In the genomic region with DNA sequence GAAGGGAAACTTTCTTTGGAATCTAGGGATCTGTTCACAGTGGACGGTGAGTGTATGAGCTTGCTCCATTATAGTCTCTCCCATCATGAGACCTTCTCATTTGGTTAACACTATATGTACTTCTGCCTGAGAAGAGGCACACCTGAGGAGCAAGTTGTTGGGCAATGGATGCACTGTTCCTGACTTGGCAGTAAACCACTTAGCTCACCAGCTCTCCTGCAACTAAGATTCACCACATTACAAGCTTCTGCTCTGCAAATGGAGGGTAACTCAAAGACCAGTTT, we compare ENCODE assay signal across 1 cellular context.
A peak's percentile ranks its signal among the peaks of the same experiment; 100 is the strongest.
TF ChIP-seq lines count a peak whose summit lies in the region.

No MANE protein-coding gene starts in this region.

TF ChIP-seq in HepG2, 621 proteins besides CTCF, POLR2A, EP300 and RAD21 (continued from another document):
- TF ChIP-seq ZFP90 (CRISPR knock-in tag; IDR thresholded peaks at IDR 0.05; ENCODE audit: borderline replicate concordance) (no peak), ZNF883 (CRISPR knock-in tag; IDR thresholded peaks at IDR 0.05; ENCODE audit: not compliant biosample characterization) (no peak), ZNF256 (CRISPR knock-in tag; conservative IDR thresholded peaks at IDR 0.05) (no peak), MAFF (IDR thresholded peaks at IDR 0.05; ENCODE audit: low read depth, low read length) (no peak), ZKSCAN8 (CRISPR knock-in tag; IDR thresholded peaks at IDR 0.05; ENCODE audit: borderline replicate concordance) (no peak), NCOR1 (IDR thresholded peaks at IDR 0.05; ENCODE audit: borderline replicate concordance, low read length) (no peak; the same call in 1 of the 2 replicates), PAF1 (CRISPR knock-in tag; IDR thresholded peaks at IDR 0.05) (no peak)
- TF ChIP-seq, protein P1, sequence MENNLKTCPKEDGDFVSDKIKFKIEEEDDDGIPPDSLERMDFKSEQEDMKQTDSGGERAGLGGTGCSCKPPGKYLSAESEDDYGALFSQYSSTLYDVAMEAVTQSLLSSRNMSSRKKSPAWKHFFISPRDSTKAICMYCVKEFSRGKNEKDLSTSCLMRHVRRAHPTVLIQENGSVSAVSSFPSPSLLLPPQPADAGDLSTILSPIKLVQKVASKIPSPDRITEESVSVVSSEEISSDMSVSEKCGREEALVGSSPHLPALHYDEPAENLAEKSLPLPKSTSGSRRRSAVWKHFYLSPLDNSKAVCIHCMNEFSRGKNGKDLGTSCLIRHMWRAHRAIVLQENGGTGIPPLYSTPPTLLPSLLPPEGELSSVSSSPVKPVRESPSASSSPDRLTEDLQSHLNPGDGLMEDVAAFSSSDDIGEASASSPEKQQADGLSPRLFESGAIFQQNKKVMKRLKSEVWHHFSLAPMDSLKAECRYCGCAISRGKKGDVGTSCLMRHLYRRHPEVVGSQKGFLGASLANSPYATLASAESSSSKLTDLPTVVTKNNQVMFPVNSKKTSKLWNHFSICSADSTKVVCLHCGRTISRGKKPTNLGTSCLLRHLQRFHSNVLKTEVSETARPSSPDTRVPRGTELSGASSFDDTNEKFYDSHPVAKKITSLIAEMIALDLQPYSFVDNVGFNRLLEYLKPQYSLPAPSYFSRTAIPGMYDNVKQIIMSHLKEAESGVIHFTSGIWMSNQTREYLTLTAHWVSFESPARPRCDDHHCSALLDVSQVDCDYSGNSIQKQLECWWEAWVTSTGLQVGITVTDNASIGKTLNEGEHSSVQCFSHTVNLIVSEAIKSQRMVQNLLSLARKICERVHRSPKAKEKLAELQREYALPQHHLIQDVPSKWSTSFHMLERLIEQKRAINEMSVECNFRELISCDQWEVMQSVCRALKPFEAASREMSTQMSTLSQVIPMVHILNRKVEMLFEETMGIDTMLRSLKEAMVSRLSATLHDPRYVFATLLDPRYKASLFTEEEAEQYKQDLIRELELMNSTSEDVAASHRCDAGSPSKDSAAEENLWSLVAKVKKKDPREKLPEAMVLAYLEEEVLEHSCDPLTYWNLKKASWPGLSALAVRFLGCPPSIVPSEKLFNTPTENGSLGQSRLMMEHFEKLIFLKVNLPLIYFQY (CRISPR knock-in tag; IDR thresholded peaks at IDR 0.05; ENCODE audit: borderline replicate concordance): no peak
- TF ChIP-seq, protein P2, sequence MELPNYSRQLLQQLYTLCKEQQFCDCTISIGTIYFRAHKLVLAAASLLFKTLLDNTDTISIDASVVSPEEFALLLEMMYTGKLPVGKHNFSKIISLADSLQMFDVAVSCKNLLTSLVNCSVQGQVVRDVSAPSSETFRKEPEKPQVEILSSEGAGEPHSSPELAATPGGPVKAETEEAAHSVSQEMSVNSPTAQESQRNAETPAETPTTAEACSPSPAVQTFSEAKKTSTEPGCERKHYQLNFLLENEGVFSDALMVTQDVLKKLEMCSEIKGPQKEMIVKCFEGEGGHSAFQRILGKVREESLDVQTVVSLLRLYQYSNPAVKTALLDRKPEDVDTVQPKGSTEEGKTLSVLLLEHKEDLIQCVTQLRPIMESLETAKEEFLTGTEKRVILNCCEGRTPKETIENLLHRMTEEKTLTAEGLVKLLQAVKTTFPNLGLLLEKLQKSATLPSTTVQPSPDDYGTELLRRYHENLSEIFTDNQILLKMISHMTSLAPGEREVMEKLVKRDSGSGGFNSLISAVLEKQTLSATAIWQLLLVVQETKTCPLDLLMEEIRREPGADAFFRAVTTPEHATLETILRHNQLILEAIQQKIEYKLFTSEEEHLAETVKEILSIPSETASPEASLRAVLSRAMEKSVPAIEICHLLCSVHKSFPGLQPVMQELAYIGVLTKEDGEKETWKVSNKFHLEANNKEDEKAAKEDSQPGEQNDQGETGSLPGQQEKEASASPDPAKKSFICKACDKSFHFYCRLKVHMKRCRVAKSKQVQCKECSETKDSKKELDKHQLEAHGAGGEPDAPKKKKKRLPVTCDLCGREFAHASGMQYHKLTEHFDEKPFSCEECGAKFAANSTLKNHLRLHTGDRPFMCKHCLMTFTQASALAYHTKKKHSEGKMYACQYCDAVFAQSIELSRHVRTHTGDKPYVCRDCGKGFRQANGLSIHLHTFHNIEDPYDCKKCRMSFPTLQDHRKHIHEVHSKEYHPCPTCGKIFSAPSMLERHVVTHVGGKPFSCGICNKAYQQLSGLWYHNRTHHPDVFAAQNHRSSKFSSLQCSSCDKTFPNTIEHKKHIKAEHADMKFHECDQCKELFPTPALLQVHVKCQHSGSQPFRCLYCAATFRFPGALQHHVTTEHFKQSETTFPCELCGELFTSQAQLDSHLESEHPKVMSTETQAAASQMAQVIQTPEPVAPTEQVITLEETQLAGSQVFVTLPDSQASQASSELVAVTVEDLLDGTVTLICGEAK (IDR thresholded peaks at IDR 0.05): no peak
- TF ChIP-seq, protein P2 (CRISPR knock-in tag; IDR thresholded peaks at IDR 0.05): 0 out of 2 replicates have a peak, but pooled peaks have one; percentile 11
TF ChIP-seq in HepG2: peak in this region for 2.
